ENCODE assay signal across 15 cellular contexts in genomic region chr1:114330451-114330983, GRCh38.
DNase-seq lines count a peak whose midpoint lies in the region; ATAC-seq, FAIRE-seq and TF ChIP-seq lines count a peak whose summit lies in the region.
"Had no signal": no experiment of that assay in that cellular context is flagged by ENCODE, and none has a peak within 500 bp of the region (broad histone marks: within the 10 kb centered on the region; RNA-seq: fewer than 3 reads in every experiment).

No MANE protein-coding gene starts in this region.

- no peak overlapping the region for H3K9ac ChIP-seq in endodermal cell (ENCODE audit: extremely low read depth, low read length, poor library complexity, severe bottlenecking)

- FAIRE-seq in small intestine (lab: Jason Lieb, UNC), result no peak

- H3K9me3 ChIP-seq in small intestine (ENCODE audit: control insufficient read depth, low read depth), result no peaks in the 10 kb centered on the region
- peaks cover 14% of the 10 kb centered on the region for H3K9me3 ChIP-seq in endodermal cell (ENCODE audit: control insufficient read depth, low read length)
- H3K9me3 ChIP-seq: body of pancreas had no signal

- H3K27me3 ChIP-seq in small intestine (ENCODE audit: control insufficient read depth in 2 of 2, insufficient read depth in 2 of 2, low read length in 2 of 2) (peaks cover 0 to 6% of the 10 kb centered on the region in 2 donors), brain microvascular endothelial cell (replicated peaks) (peaks cover 13% of the 10 kb centered on the region), endodermal cell (ENCODE audit: control insufficient read depth, insufficient read depth, low read length, poor library complexity, severe bottlenecking) (peaks cover 31% of the 10 kb centered on the region)
- H3K27me3 ChIP-seq: body of pancreas had no signal

- in situ Hi-C loops in brain microvascular endothelial cell (cut with HindIII; ENCODE audit: low pct_ligation_motif_present, low sequenced_read_pairs), result no loop called here

- H3K4me3 ChIP-seq in small intestine (ENCODE audit: low read depth in 1 of 2, low read length in 2 of 2), result no peak overlapping the region
- H3K4me3 ChIP-seq in brain microvascular endothelial cell (ENCODE audit: low read depth, low read length), result no peak overlapping the region
- no peak overlapping the region for H3K4me3 ChIP-seq in endodermal cell (ENCODE audit: low read length)
- H3K4me3 ChIP-seq: body of pancreas had no signal

- H3K4me3 Mint-ChIP-seq in activated CD8-positive, alpha-beta memory T cell treated with anti-CD3 and anti-CD28 coated beads, Interleukin-2, amount 10 ng/mL, durations not matched to agents 7 days and 5 days, result no peak overlapping the region
- no peak overlapping the region for H3K4me3 Mint-ChIP-seq in activated T-helper 17 cell treated with anti-CD3 and anti-CD28 coated beads, Interleukin-2, amount 50 U/mL, for 72 hours
- H3K4me3 Mint-ChIP-seq in endodermal cell, result no peak overlapping the region

- ATAC-seq in activated CD8-positive, alpha-beta memory T cell treated with anti-CD3 and anti-CD28 coated beads, Interleukin-2, amount 10 ng/mL, durations not matched to agents 7 days and 5 days, result peak; percentile 84
- peak; percentile 73 for ATAC-seq in activated T-helper 17 cell treated with anti-CD3 and anti-CD28 coated beads, Interleukin-2, amount 50 U/mL, for 72 hours (replicated peaks)
- ATAC-seq: body of pancreas, SK-N-SH treated with all-trans-retinoic acid at 6 μM for 48 hours had no signal

- H3K36me3 ChIP-seq in small intestine (ENCODE audit: control insufficient read depth in 2 of 2, insufficient read depth in 2 of 2, low read length in 2 of 2) (no peaks in the 10 kb centered on the region), brain microvascular endothelial cell (replicated peaks) (no peaks in the 10 kb centered on the region), endodermal cell (ENCODE audit: control insufficient read depth, insufficient read depth, low read length) (no peaks in the 10 kb centered on the region)

- CTCF ChIA-PET in activated CD8-positive, alpha-beta memory T cell treated with anti-CD3 and anti-CD28 coated beads, Interleukin-2, amount 10 ng/mL, durations not matched to agents 7 days and 5 days (lab: Charles Lee), result interaction anchor here (0.8 to 11.3 kb wide), 5 partner anchors 9 to 230 kb away, joined by 3 to 107 read pairs (median 6); no protein-coding TSS in a partner anchor

- H3K4me1 ChIP-seq in small intestine (ENCODE audit: control insufficient read depth in 2 of 2, insufficient read depth in 1 of 2, low read depth in 1 of 2, low read length in 1 of 2) (no peaks in the 10 kb centered on the region), endodermal cell (ENCODE audit: control insufficient read depth, insufficient read depth, low read length) (no peaks in the 10 kb centered on the region)
- H3K4me1 ChIP-seq: body of pancreas had no signal

- peak overlapping the region; percentile 6 for H3K27ac Mint-ChIP-seq in activated CD8-positive, alpha-beta memory T cell treated with anti-CD3 and anti-CD28 coated beads, Interleukin-2, amount 10 ng/mL, durations not matched to agents 7 days and 5 days
- H3K27ac Mint-ChIP-seq in activated T-helper 17 cell treated with anti-CD3 and anti-CD28 coated beads, Interleukin-2, amount 50 U/mL, for 72 hours, result no peak overlapping the region
- no peak overlapping the region for H3K27ac Mint-ChIP-seq in endodermal cell

- H3K27me3 Mint-ChIP-seq in activated CD8-positive, alpha-beta memory T cell treated with anti-CD3 and anti-CD28 coated beads, Interleukin-2, amount 10 ng/mL, durations not matched to agents 7 days and 5 days, result peaks cover 6% of the 10 kb centered on the region
- no peaks in the 10 kb centered on the region for H3K27me3 Mint-ChIP-seq in activated T-helper 17 cell treated with anti-CD3 and anti-CD28 coated beads, Interleukin-2, amount 50 U/mL, for 72 hours
- H3K27me3 Mint-ChIP-seq in endodermal cell (ENCODE audit: insufficient read depth), result peaks cover 39% of the 10 kb centered on the region

- no peaks in the 10 kb centered on the region for H3K9me3 Mint-ChIP-seq in activated CD8-positive, alpha-beta memory T cell treated with anti-CD3 and anti-CD28 coated beads, Interleukin-2, amount 10 ng/mL, durations not matched to agents 7 days and 5 days (ENCODE audit: low read depth)
- H3K9me3 Mint-ChIP-seq in activated T-helper 17 cell treated with anti-CD3 and anti-CD28 coated beads, Interleukin-2, amount 50 U/mL, for 72 hours, result no peaks in the 10 kb centered on the region
- H3K9me3 Mint-ChIP-seq in endodermal cell, result peaks cover 18% of the 10 kb centered on the region

- DNase-seq in activated CD8-positive, alpha-beta memory T cell treated with anti-CD3 and anti-CD28 coated beads, Interleukin-2, amount 10 ng/mL, durations not matched to agents 7 days and 5 days, result peak; percentile 78
- no peak for DNase-seq in activated CD8-positive, alpha-beta memory T cell treated with anti-CD3 and anti-CD28 coated beads for 24 hours
- DNase-seq in LHCN-M2 (ENCODE audit: low read depth) (peak; percentile 99), small intestine (peak; percentile 26), brain microvascular endothelial cell (no peak), endodermal cell (no peak), DMS79 (lab: John Stamatoyannopoulos, UW) (no peak)
- DNase-seq: body of pancreas, Calu3, glutamatergic neuron, Kasumi-1, NCI-H187, NCI-H446 had no signal

- peaks cover 3% of the 10 kb centered on the region for H3K36me3 Mint-ChIP-seq in activated CD8-positive, alpha-beta memory T cell treated with anti-CD3 and anti-CD28 coated beads, Interleukin-2, amount 10 ng/mL, durations not matched to agents 7 days and 5 days
- H3K36me3 Mint-ChIP-seq in activated T-helper 17 cell treated with anti-CD3 and anti-CD28 coated beads, Interleukin-2, amount 50 U/mL, for 72 hours (ENCODE audit: low read depth), result no peaks in the 10 kb centered on the region
- no peaks in the 10 kb centered on the region for H3K36me3 Mint-ChIP-seq in endodermal cell (ENCODE audit: low read depth)

- TF ChIP-seq CTCF in brain microvascular endothelial cell (IDR thresholded peaks at IDR 0.05; ENCODE audit: low read depth, low read length, missing control alignments) (no peak), endodermal cell (conservative IDR thresholded peaks at IDR 0.05) (no peak)

- no peak overlapping the region for H3K27ac ChIP-seq in small intestine (ENCODE audit: low read depth in 1 of 2, low read length in 1 of 2)
- H3K27ac ChIP-seq in brain microvascular endothelial cell, result no peak overlapping the region
- H3K27ac ChIP-seq in endodermal cell (ENCODE audit: low read depth, low read length), result no peak overlapping the region
- H3K27ac ChIP-seq: body of pancreas had no signal

- peaks cover 58% of the 10 kb centered on the region for H3K4me1 Mint-ChIP-seq in activated CD8-positive, alpha-beta memory T cell treated with anti-CD3 and anti-CD28 coated beads, Interleukin-2, amount 10 ng/mL, durations not matched to agents 7 days and 5 days
- H3K4me1 Mint-ChIP-seq in activated T-helper 17 cell treated with anti-CD3 and anti-CD28 coated beads, Interleukin-2, amount 50 U/mL, for 72 hours, result peaks cover 38% of the 10 kb centered on the region
- H3K4me1 Mint-ChIP-seq in endodermal cell, result no peaks in the 10 kb centered on the region

- whole genome bisulfite sequencing in small intestine, 3 donors, result 67 to 76% (median 71%) methylated on average over 4 of the region's 4 CpGs
- 89 to 98% methylated on average over 3 to 4 of the region's 4 CpGs for whole genome bisulfite sequencing in endodermal cell (ENCODE audit: insufficient coverage in 1 of 2, insufficient read length in 1 of 2), 2 experiments

Comparison
In these comparisons a context has a peak if more than half of its experiments do, and no peak if none do; other contexts are left out.
1. DNase-seq: peak in activated CD8-positive, alpha-beta memory T cell treated with anti-CD3 and anti-CD28 coated beads, Interleukin-2, amount 10 ng/mL, durations not matched to agents 7 days and 5 days (single experiment), LHCN-M2 (single experiment) and small intestine (single experiment); none in activated CD8-positive, alpha-beta memory T cell treated with anti-CD3 and anti-CD28 coated beads for 24 hours (single experiment), brain microvascular endothelial cell (single experiment), endodermal cell (single experiment) and DMS79 (single experiment).